ENCODE assay signal across 13 cellular contexts in the genomic region with DNA sequence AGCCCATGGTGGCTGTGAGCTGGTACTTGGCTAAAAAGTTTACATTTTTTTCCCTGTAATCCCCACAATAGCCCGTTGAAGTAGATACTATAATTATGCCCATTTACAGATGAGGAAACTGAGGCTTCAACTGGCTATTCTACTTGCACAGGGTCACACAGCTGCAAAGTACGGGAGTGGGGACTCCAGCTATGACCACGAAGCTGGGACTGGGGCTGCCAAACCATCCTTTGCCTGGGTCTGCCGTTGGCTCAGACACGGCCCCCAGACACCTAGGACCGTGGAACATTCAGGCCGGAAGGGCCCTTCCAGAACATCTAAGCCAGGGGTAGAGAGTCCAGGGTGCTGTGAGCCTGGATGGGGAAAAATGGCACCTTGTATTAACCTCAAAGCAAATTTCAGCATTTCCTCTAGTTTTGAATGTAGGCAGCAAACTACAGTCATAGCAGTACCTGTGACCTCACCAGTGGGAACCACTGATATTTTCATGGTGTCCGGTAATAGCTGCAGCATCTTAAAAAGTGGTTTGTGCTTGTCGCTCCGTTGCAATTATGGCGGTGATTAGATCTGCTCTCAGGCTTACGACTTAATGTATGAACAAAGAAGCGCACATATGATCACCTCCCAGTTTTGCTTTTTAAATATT. TPM values are rescaled to one million over a fixed set of nuclear protein-coding genes. Genes with fewer than 3 reads are reported as not detected.
DNase-seq lines count a peak whose midpoint lies in the region; ATAC-seq, FAIRE-seq and TF ChIP-seq lines count a peak whose summit lies in the region.
"Had no signal": no experiment of that assay in that cellular context is flagged by ENCODE, and none has a peak within 500 bp of the region (broad histone marks: within the 10 kb centered on the region; RNA-seq: fewer than 3 reads in every experiment).

No MANE protein-coding gene starts in this region.

- H3K23me2 ChIP-seq in H1 (ENCODE audit: low read depth, low read length): peaks cover 11% of the 10 kb centered on the region; the same call in 1 of the 2 replicates

- POLR2A ChIA-PET in H1 (lab: Charles Lee; ENCODE audit: partially characterized antibody): interaction anchor here (0.9 to 1.3 kb wide), 2 partner anchors 52 to 55 kb away, joined by 3 to 4 read pairs; no protein-coding TSS in a partner anchor

- H2BK15ac ChIP-seq in H1 (ENCODE audit: low read length): no peak overlapping the region

- ATAC-seq in GM19467 (IDR thresholded peaks at IDR 0.05; ENCODE audit: unreplicated experiment) (peak; percentile 54), HG03135 (IDR thresholded peaks at IDR 0.05; ENCODE audit: unreplicated experiment) (peak; percentile 49), GM18520 (IDR thresholded peaks at IDR 0.05; ENCODE audit: unreplicated experiment) (no peak)

- no peak overlapping the region for H3K27ac ChIP-seq in H1 (ENCODE audit: low read depth, low read length)
- H3K27ac ChIP-seq: cardiac muscle cell, sigmoid colon had no signal

- no peak overlapping the region for H3K18ac ChIP-seq in H1 (ENCODE audit: extremely low read depth, low read length)

- no peak overlapping the region for H4K5ac ChIP-seq in H1 (ENCODE audit: insufficient read length, low read depth, low read length)

- no peak for FAIRE-seq in H1 (lab: Jason Lieb, UNC)

- H2BK5ac ChIP-seq in H1 (ENCODE audit: low read depth, low read length): no peak overlapping the region

- peak; percentile 38 for DNase-seq in NCI-H748 (lab: John Stamatoyannopoulos, UW; ENCODE audit: unreplicated experiment)
- DNase-seq in NCI-H748 treated with DMSO at 0.1 percent for 48 hours (lab: John Stamatoyannopoulos, UW): no peak
- DNase-seq in H1 (ENCODE audit: low read depth in 1 of 2, low spot score in 2 of 2): no peak
- DNase-seq in T1000 (lab: John Stamatoyannopoulos, UW): no peak
- DNase-seq in NCI-H1417 treated with DMSO at 0.1 percent for 48 hours (lab: John Stamatoyannopoulos, UW): no peak
- DNase-seq: mesendoderm, NCI-H1105 treated with DMSO at 0.1 percent for 48 hours had no signal

- H3K14ac ChIP-seq in H1 (ENCODE audit: insufficient read length): no peak overlapping the region

- TF ChIP-seq POLR2A in H1 (IDR thresholded peaks at IDR 0.05; ENCODE audit: control extremely low read depth in 1 of 2, low read depth in 2 of 2, low read length in 2 of 2): no peak

- no peaks in the 10 kb centered on the region for H3K9me3 ChIP-seq in H1 (ENCODE audit: insufficient read depth in 2 of 2, low read depth in 1 of 2, low read length in 1 of 2)
- H3K9me3 ChIP-seq: sigmoid colon had no signal

- no peak for TF ChIP-seq EP300 in H1 (IDR thresholded peaks at IDR 0.05; ENCODE audit: borderline replicate concordance in 1 of 2, low read depth in 2 of 2, low read length in 2 of 2)

- no peak for TF ChIP-seq CTCF in H1 (IDR thresholded peaks at IDR 0.05; ENCODE audit: control extremely low read depth in 1 of 3, insufficient read depth in 1 of 3, low read depth in 1 of 3, low read length in 3 of 3)

- H2BK12ac ChIP-seq in H1 (ENCODE audit: low read depth, low read length): no peak overlapping the region

- H4K8ac ChIP-seq in H1 (ENCODE audit: extremely low read depth, insufficient read depth, low read length): no peak overlapping the region

- 0 out of 2 replicates have a peak overlapping the region, but pooled peaks have one; percentile 61 for H2BK20ac ChIP-seq in H1 (ENCODE audit: low read length)

- H4K91ac ChIP-seq in H1 (replicated peaks; ENCODE audit: insufficient read length, low read length): no peak overlapping the region

- H3K4me3 ChIP-seq in H1 (ENCODE audit: extremely low read depth in 1 of 4, insufficient read depth in 2 of 4, low read depth in 3 of 4, low read length in 4 of 4): no peak overlapping the region
- H3K4me3 ChIP-seq: cardiac muscle cell, sigmoid colon had no signal

- peaks cover 34 to 54% (median 50%) of the 10 kb centered on the region in 4 experiments for H3K27me3 ChIP-seq in H1 (replicated peaks in 1 of 4; ENCODE audit: control insufficient read depth in 3 of 4, extremely low read depth in 1 of 4, insufficient read depth in 3 of 4, low read length in 3 of 4)

- CTCF ChIA-PET in H1 (lab: Charles Lee; ENCODE audit: partially characterized antibody): interaction anchor here (1.0 to 1.8 kb wide), 6 partner anchors 8 to 92 kb away, joined by 3 to 7 read pairs (median 4); no protein-coding TSS in a partner anchor

- H3K4me1 ChIP-seq in H1 (replicated peaks in 1 of 4; ENCODE audit: control insufficient read depth in 3 of 4, insufficient read depth in 4 of 4, low read length in 3 of 4): peaks cover 0 to 7% (median 4%) of the 10 kb centered on the region in 4 experiments; a peak in 5 of 7 replicates

- H3K36me3 ChIP-seq in H1 (ENCODE audit: control insufficient read depth in 2 of 4, insufficient read depth in 4 of 4, low read length in 3 of 4): peaks cover 0 to 5% (median 0%) of the 10 kb centered on the region in 4 experiments; a peak in 1 of 8 replicates
- H3K36me3 ChIP-seq: cardiac muscle cell, sigmoid colon had no signal

- no peak overlapping the region for H3K4me2 ChIP-seq in H1 (ENCODE audit: insufficient read depth in 1 of 2, low read depth in 2 of 2, low read length in 2 of 2)

- no peak overlapping the region for H3K23ac ChIP-seq in H1 (ENCODE audit: insufficient read length)

- no peak overlapping the region for H3K4ac ChIP-seq in H1 (replicated peaks; ENCODE audit: insufficient read length, low read depth, low read length)

- H4K20me1 ChIP-seq in H1 (replicated peaks in 1 of 2; ENCODE audit: control insufficient read depth in 1 of 2, insufficient read depth in 2 of 2, low read length in 2 of 2): no peaks in the 10 kb centered on the region

- H2AK5ac ChIP-seq in H1 (ENCODE audit: low read depth, low read length): no peak overlapping the region

- no peak overlapping the region for H3K9ac ChIP-seq in H1 (replicated peaks in 1 of 4; ENCODE audit: extremely low read depth in 1 of 4, low read depth in 3 of 4, low read length in 3 of 4)

- no peak overlapping the region for H2BK120ac ChIP-seq in H1 (replicated peaks; ENCODE audit: low read depth, low read length)

- no peaks in the 10 kb centered on the region for H3K79me2 ChIP-seq in H1 (ENCODE audit: control insufficient read depth in 1 of 2, insufficient read depth in 2 of 2, low read length in 2 of 2)

- 87% methylated on average over 13 of the region's 13 CpGs; no CpG with 5 or more reads in 1 of the 2 experiments for WGBS in H1 (ENCODE audit: extremely low coverage in 1 of 2, insufficient coverage in 1 of 2, insufficient read length in 1 of 2, insufficient replicate concordance in 2 of 2, low coverage in 1 of 2, low lambda C conversion rate in 2 of 2, missing lambda C conversion rate in 1 of 2), 2 experiments

- no peak overlapping the region for H2AFZ ChIP-seq in H1 (ENCODE audit: low read length)

- TF ChIP-seq RAD21 in H1 (IDR thresholded peaks at IDR 0.05 in 1 of 2, conservative IDR thresholded peaks at IDR 0.05 in 1 of 2; ENCODE audit: low read depth in 2 of 2, low read length in 2 of 2): no peak

- H3K79me1 ChIP-seq in H1 (ENCODE audit: low read depth, low read length): no peaks in the 10 kb centered on the region

- no peak overlapping the region for H3K56ac ChIP-seq in H1 (replicated peaks; ENCODE audit: insufficient read length, low read depth, low read length)

TF ChIP-seq in H1, 55 proteins besides CTCF, POLR2A, EP300 and RAD21 (continues in another document):
- no peak for TF ChIP-seq CBX8 (IDR thresholded peaks at IDR 0.05; ENCODE audit: borderline replicate concordance, low read depth, low read length)
- no peak for TF ChIP-seq CBX5 (IDR thresholded peaks at IDR 0.05; ENCODE audit: low read depth, low read length)
- TF ChIP-seq JUND (IDR thresholded peaks at IDR 0.05; ENCODE audit: low read length): no peak

RNA-seq across cellular contexts. Expression of a gene that starts 4.3 kb away (rescaled TPM):
- total RNA-seq in H1 (2021; fragmentation: NEBNext Ultra II Directional; extraction: Animal tissue kit (Norgen Biotek cat#: 25700)): 2.9 and 3.1 TPM in 2 replicates
- polyA plus RNA-seq in H1 (2011; rRNA removed): 2.6 and 4.2 TPM in 2 replicates
- polyA plus RNA-seq in H1 (2011; cell fraction: cytosol; rRNA removed): 1.3 TPM
- polyA plus RNA-seq in H1 (2011; cell fraction: nucleus; rRNA removed): 8.4 TPM
- polyA plus RNA-seq in H1 (2012, experiment 1 of 2): 1.2 to 3.8 TPM (median 2.8 TPM) in 4 replicates
- 1.3 TPM for polyA plus RNA-seq in H1 (2012, experiment 2 of 2)
- polyA plus RNA-seq in H1 (2013, experiment 1 of 2): 2.1 TPM
- polyA plus RNA-seq in H1 (2013, experiment 2 of 2): 2.3 TPM
- 1.9 and 3.5 TPM in 2 replicates for polyA minus RNA-seq in H1 (2011; rRNA and poly(A)+ RNA removed)
- 3.4 TPM for polyA minus RNA-seq in H1 (2011; cell fraction: cytosol; rRNA and poly(A)+ RNA removed)
- 6.7 TPM for polyA minus RNA-seq in H1 (2011; cell fraction: nucleus; rRNA and poly(A)+ RNA removed)
- total RNA-seq: cardiac muscle cell, RPMI7951, sigmoid colon had no signal

RNA-seq across cellular contexts. Expression of a gene that starts 6.7 kb away (rescaled TPM):
- 29.7 and 30.3 TPM in 2 replicates for total RNA-seq in H1 (2021; fragmentation: NEBNext Ultra II Directional; extraction: Animal tissue kit (Norgen Biotek cat#: 25700))
- 50.7 and 66.4 TPM in 2 replicates for polyA plus RNA-seq in H1 (2011; rRNA removed)
- polyA plus RNA-seq in H1 (2011; cell fraction: cytosol; rRNA removed): 54.2 TPM
- polyA plus RNA-seq in H1 (2011; cell fraction: nucleus; rRNA removed): 183 TPM
- 29.1 to 37.1 TPM (median 32.3 TPM) in 4 replicates for polyA plus RNA-seq in H1 (2012, experiment 1 of 2)
- polyA plus RNA-seq in H1 (2012, experiment 2 of 2): 26.5 TPM
- 23.2 TPM for polyA plus RNA-seq in H1 (2013, experiment 1 of 2)
- polyA plus RNA-seq in H1 (2013, experiment 2 of 2): 21.4 TPM
- polyA minus RNA-seq in H1 (2011; rRNA and poly(A)+ RNA removed): 32.3 and 34.3 TPM in 2 replicates
- polyA minus RNA-seq in H1 (2011; cell fraction: cytosol; rRNA and poly(A)+ RNA removed): 25.3 TPM
- polyA minus RNA-seq in H1 (2011; cell fraction: nucleus; rRNA and poly(A)+ RNA removed): 44.8 TPM

RNA-seq across cellular contexts. Expression of a gene that starts 31.8 kb away (rescaled TPM):
- 21.7 and 22.2 TPM in 2 replicates for total RNA-seq in H1 (2021; fragmentation: NEBNext Ultra II Directional; extraction: Animal tissue kit (Norgen Biotek cat#: 25700))
- polyA plus RNA-seq in H1 (2011; rRNA removed): 19.8 and 22.3 TPM in 2 replicates
- polyA plus RNA-seq in H1 (2011; cell fraction: cytosol; rRNA removed): 21.1 TPM
- polyA plus RNA-seq in H1 (2011; cell fraction: nucleus; rRNA removed): 10.8 TPM
- 17.4 to 21.5 TPM (median 21.1 TPM) in 4 replicates for polyA plus RNA-seq in H1 (2012, experiment 1 of 2)
- 23.7 TPM for polyA plus RNA-seq in H1 (2012, experiment 2 of 2)
- 13.6 TPM for polyA plus RNA-seq in H1 (2013, experiment 1 of 2)
- polyA plus RNA-seq in H1 (2013, experiment 2 of 2): 13.7 TPM
- 15.2 and 19.2 TPM in 2 replicates for polyA minus RNA-seq in H1 (2011; rRNA and poly(A)+ RNA removed)
- polyA minus RNA-seq in H1 (2011; cell fraction: cytosol; rRNA and poly(A)+ RNA removed): 15.5 TPM
- 6.6 TPM for polyA minus RNA-seq in H1 (2011; cell fraction: nucleus; rRNA and poly(A)+ RNA removed)

RNA-seq across cellular contexts. Expression of a gene that starts 45.3 kb away (rescaled TPM):
- 13.2 and 14.8 TPM in 2 replicates for total RNA-seq in H1 (2021; fragmentation: NEBNext Ultra II Directional; extraction: Animal tissue kit (Norgen Biotek cat#: 25700))
- 4.1 and 9.5 TPM in 2 replicates for polyA plus RNA-seq in H1 (2011; rRNA removed)
- 7.8 TPM for polyA plus RNA-seq in H1 (2011; cell fraction: cytosol; rRNA removed)
- polyA plus RNA-seq in H1 (2011; cell fraction: nucleus; rRNA removed): 88.4 TPM
- polyA plus RNA-seq in H1 (2012, experiment 1 of 2): 7.4 to 14.6 TPM (median 10.8 TPM) in 4 replicates
- polyA plus RNA-seq in H1 (2012, experiment 2 of 2): 1.4 TPM
- 4.9 TPM for polyA plus RNA-seq in H1 (2013, experiment 1 of 2)
- polyA plus RNA-seq in H1 (2013, experiment 2 of 2): 4.4 TPM
- polyA minus RNA-seq in H1 (2011; rRNA and poly(A)+ RNA removed): 1.7 and 3.0 TPM in 2 replicates
- 9.0 TPM for polyA minus RNA-seq in H1 (2011; cell fraction: cytosol; rRNA and poly(A)+ RNA removed)
- 24.4 TPM for polyA minus RNA-seq in H1 (2011; cell fraction: nucleus; rRNA and poly(A)+ RNA removed)
